Comparison of ENCODE assay signal across 1 cellular context in the genomic region with DNA sequence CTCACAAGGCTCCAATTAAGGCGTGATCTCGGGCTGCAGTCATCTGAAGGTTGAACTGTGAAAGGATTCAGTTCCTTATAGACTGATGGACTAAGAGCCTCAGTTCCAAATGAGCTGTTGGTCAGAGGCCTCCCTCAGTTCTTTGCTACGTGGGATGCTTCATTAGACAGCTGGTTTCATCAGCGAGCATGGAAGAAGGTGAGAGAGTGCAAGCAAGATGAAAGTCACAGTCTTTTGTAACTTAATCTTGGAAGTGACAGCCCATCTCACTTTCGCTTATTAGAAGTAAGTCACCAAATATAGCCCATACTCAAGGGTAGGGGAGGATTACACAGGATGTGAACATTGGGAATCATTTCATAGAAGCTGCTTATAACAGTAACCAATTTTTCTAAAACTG.
TF ChIP-seq lines count a peak whose summit lies in the region.

No MANE protein-coding gene starts in this region.

TF ChIP-seq in HepG2, 621 proteins besides CTCF, POLR2A, EP300 and RAD21:
- TF ChIP-seq RBM22 (optimal IDR thresholded peaks at IDR 0.05; ENCODE audit: low read length) (peak; percentile 46), ZNF230 (CRISPR knock-in tag; IDR thresholded peaks at IDR 0.05) (no peak), ZNF263 (CRISPR knock-in tag; IDR thresholded peaks at IDR 0.05) (no peak)
TF ChIP-seq in HepG2: peak in this region for 1.
